ENCODE assay signal across 29 cellular contexts in the genomic region with DNA sequence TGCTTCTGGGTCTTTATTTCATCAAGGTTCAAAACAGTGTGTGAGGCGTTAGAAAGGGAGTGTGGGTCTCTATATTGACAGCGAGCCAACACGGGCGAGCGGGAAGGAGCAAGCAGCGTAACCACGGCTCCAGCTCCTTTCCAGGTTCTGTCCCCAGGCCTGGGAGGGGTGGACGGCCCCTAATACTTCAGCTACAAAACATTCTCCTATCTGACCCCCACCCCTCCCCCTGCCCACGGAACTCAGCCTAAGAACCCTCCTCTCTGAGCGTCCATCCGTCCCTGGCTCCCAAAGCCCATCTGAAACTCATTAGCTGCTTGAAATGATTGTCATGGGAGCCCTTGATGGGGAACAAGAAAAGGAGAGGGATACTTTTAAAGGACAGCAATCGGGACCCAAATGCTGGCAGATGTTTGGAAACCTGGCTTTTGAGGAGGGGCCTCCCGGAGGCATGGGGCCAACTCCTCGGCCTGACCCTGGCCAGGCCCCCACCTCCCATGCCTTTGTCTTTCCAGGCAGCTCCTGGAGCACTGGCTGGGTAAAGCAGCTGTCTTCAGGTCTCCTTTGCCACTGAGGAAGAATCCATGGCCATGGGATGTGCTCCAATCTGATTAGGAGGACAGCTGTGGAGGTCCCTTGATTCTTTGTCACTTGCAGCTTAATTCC.
DNase-seq lines count a peak whose midpoint lies in the region; ATAC-seq lines count a peak whose summit lies in the region.
"Had no signal": no experiment of that assay in that cellular context is flagged by ENCODE, and none has a peak within 500 bp of the region (broad histone marks: within the 10 kb centered on the region; RNA-seq: fewer than 3 reads in every experiment).

No MANE protein-coding gene starts in this region.

- ATAC-seq in sciatic nerve (peak; percentile 5), GM21447 (IDR thresholded peaks at IDR 0.05; ENCODE audit: unreplicated experiment) (no peak)
- ATAC-seq: foreskin keratinocyte, heart right ventricle, lower lobe of right lung, mucosa of descending colon, right cardiac atrium, T-cell had no signal

- intact Hi-C loops in sciatic nerve (cut with DNase I): no loop called here

- DNase-seq in activated effector memory CD4-positive, alpha-beta T cell treated with anti-CD3 and anti-CD28 coated beads, Interleukin-2, amount 50 U/mL, for 16 hours: peak; percentile 25
- no peak for DNase-seq in activated effector memory CD4-positive, alpha-beta T cell treated with Interleukin-2 at 50 U/mL for 16 hours
- DNase-seq in islet precursor cell (peak; percentile 43), sciatic nerve (ENCODE audit: low spot score) (peak; percentile 50), mucosa of gallbladder (ENCODE audit: low spot score) (no peak), NOMO-1 (lab: John Stamatoyannopoulos, UW; ENCODE audit: unreplicated experiment in 2 of 2) (no peak)
- DNase-seq in stimulated activated CD4-positive, alpha-beta T cell treated with anti-CD3 and anti-CD28 coated beads, Interleukin-12 subunit alpha, Interleukin-12 subunit beta, amount 100 ng/mL, for 4 hours: no peak
- DNase-seq: activated CD4-positive, alpha-beta T cell treated with anti-CD3 and anti-CD28 coated beads, Interleukin-2, amount 10 ng/mL, durations not matched to agents 7 days and 5 days; activated naive CD4-positive, alpha-beta T cell; activated T-cell treated with anti-CD3 and anti-CD28 coated beads, Interleukin-2, amount 50 U/mL, for 48 hours; COR-L47; esophagus squamous epithelium; foreskin keratinocyte; heart right ventricle; HFFc6; KBM-7; kidney glomerular epithelial cell; lower lobe of right lung; NCI-H1092 treated with DMSO at 0.1 percent for 48 hours; NCI-H187; NCI-H446 treated with DMSO at 0.1 percent for 48 hours; NCI-H774; right cardiac atrium; SIG-M5; stimulated activated CD4-positive, alpha-beta T cell treated with anti-CD3 and anti-CD28 coated beads, Interleukin-4, amount 100 ng/mL, for 1 hour; trophoblast cell had no signal

Comparison
In these comparisons a context has a peak if more than half of its experiments do, and no peak if none do; other contexts are left out.
1. DNase-seq: peak in activated effector memory CD4-positive, alpha-beta T cell treated with anti-CD3 and anti-CD28 coated beads, Interleukin-2, amount 50 U/mL, for 16 hours (single experiment), islet precursor cell (single experiment) and sciatic nerve (single experiment); none in activated effector memory CD4-positive, alpha-beta T cell treated with Interleukin-2 at 50 U/mL for 16 hours (single experiment), mucosa of gallbladder (single experiment), stimulated activated CD4-positive, alpha-beta T cell treated with anti-CD3 and anti-CD28 coated beads, Interleukin-12 subunit alpha, Interleukin-12 subunit beta, amount 100 ng/mL, for 4 hours (single experiment) and NOMO-1 (0 of 2).